Comparison of ENCODE assay signal across 8 cellular contexts in the genomic region with DNA sequence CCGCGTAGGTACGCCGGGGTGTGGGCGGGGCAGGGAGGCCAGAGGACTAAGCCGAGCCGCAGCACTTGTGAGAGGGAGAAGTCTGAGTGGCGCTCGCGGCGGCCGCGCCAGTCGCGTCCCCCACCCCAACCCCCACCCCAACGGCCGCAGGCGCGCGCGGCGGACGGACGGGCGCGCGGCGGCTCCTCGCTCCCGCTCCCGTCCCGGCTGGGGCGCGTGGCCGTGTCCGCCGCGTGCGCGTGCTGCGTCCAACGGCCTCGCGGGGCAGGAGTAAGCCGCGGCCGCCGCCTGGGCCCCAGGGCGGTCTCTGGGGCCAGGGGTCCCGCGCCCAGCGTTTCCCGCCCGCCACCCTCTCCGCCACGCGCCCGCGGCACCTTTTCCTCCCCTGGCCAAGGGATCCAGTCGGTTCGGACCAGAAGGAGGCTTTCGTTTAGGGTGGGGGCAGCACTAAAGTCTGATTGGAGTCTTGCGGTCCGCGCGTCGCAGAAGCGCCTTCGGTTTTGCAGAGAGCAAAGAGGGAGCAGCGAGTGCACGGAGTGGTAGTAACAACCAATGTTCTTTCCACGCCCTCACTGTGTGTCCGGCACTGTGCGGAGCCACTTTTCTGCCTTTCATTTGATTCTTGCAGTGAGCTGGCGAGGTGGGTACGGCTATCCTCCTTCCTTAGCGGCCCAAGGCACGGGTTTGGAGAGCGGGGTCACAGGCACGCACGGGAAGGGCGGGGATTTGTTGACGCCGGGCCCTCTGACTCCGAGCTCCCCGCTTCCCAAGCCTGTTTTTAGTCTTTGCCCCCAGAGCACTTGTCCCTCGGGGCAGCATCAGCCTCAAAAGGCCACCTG. TPM values are rescaled to one million over a fixed set of nuclear protein-coding genes. Genes with fewer than 3 reads are reported as not detected.
DNase-seq lines count a peak whose midpoint lies in the region; ATAC-seq and TF ChIP-seq lines count a peak whose summit lies in the region.

No MANE protein-coding gene starts in this region.

- H3K27me3 ChIP-seq in cardiac muscle cell (no peaks in the 10 kb centered on the region), trophoblast cell (ENCODE audit: insufficient read depth, low read length) (no peaks in the 10 kb centered on the region), vagina (no peaks in the 10 kb centered on the region)

- H2AK5ac ChIP-seq in trophoblast cell (ENCODE audit: low read length) = peak overlapping the region; percentile 61

- peaks cover 40% of the 10 kb centered on the region for H3K4me1 Mint-ChIP-seq in activated naive CD4-positive, alpha-beta T cell treated with anti-CD3 and anti-CD28 coated beads for 36 hours (ENCODE audit: low read depth)

- intact Hi-C loops in activated naive CD4-positive, alpha-beta T cell treated with anti-CD3 and anti-CD28 coated beads for 36 hours (cut with micrococcal nuclease) = loop anchor here (2.0 to 10.0 kb wide), 6 partner anchors 371 to 1317 kb away; partner anchors contain the start of gene TNIP1
- intact Hi-C loops in vagina (cut with DNase I) = no loop called here

- peak overlapping the region; percentile 91 for H3K27ac ChIP-seq in cardiac muscle cell
- H3K27ac ChIP-seq in trophoblast cell (ENCODE audit: low read depth, low read length) = peak overlapping the region; percentile 87
- peak overlapping the region; percentile 95 for H3K27ac ChIP-seq in vagina

- H3K14ac ChIP-seq in trophoblast cell (ENCODE audit: low read length) = peak overlapping the region; percentile 83

- H3K4me3 ChIP-seq in cardiac muscle cell (peak overlapping the region; percentile 77), trophoblast cell (ENCODE audit: low read depth, low read length) (peak overlapping the region; percentile 99), vagina (peak overlapping the region; percentile 83 to 87)

- peak overlapping the region; percentile 23 for H4K12ac ChIP-seq in trophoblast cell (ENCODE audit: low read depth, low read length)

- no peak for TF ChIP-seq POLR2A in vagina (IDR thresholded peaks at IDR 0.05)

- H3K4me1 ChIP-seq in cardiac muscle cell (ENCODE audit: low read depth) (peaks cover 40% of the 10 kb centered on the region), trophoblast cell (ENCODE audit: control insufficient read depth in 1 of 2, insufficient read depth in 2 of 2, low read length in 2 of 2) (peaks cover 9% of the 10 kb centered on the region in 2 experiments), vagina (peaks cover 51% of the 10 kb centered on the region)

- H3K9me3 Mint-ChIP-seq in activated naive CD4-positive, alpha-beta T cell treated with anti-CD3 and anti-CD28 coated beads for 36 hours = no peaks in the 10 kb centered on the region

- peak overlapping the region; percentile 20 for H2AFZ ChIP-seq in trophoblast cell (ENCODE audit: insufficient read depth, low read length, poor library complexity)

- no peaks in the 10 kb centered on the region for H3K27me3 Mint-ChIP-seq in activated naive CD4-positive, alpha-beta T cell treated with anti-CD3 and anti-CD28 coated beads for 36 hours (ENCODE audit: low read depth)

- H3K9me3 ChIP-seq in cardiac muscle cell (ENCODE audit: low read depth) (no peaks in the 10 kb centered on the region), trophoblast cell (ENCODE audit: insufficient read depth, low read depth, low read length) (no peaks in the 10 kb centered on the region), vagina (no peaks in the 10 kb centered on the region)

- H3K4me2 ChIP-seq in trophoblast cell (ENCODE audit: low read length) = peak overlapping the region; percentile 88

- H4K8ac ChIP-seq in trophoblast cell (ENCODE audit: low read depth, low read length) = peak overlapping the region; percentile 74

- peak overlapping the region; percentile 77 for H3K4me3 Mint-ChIP-seq in activated naive CD4-positive, alpha-beta T cell treated with anti-CD3 and anti-CD28 coated beads for 36 hours

- H4K91ac ChIP-seq in trophoblast cell (ENCODE audit: low read depth, low read length) = peak overlapping the region; percentile 84

- peak overlapping the region; percentile 63 for H3K18ac ChIP-seq in trophoblast cell (ENCODE audit: low read length)

- WGBS in trophoblast cell (ENCODE audit: extremely low coverage, insufficient coverage, insufficient read length) = no CpG with 5 or more reads among the region's 87 CpGs

- H3K36me3 ChIP-seq in cardiac muscle cell (peaks cover 3% of the 10 kb centered on the region), trophoblast cell (ENCODE audit: control insufficient read depth in 1 of 2, insufficient read depth in 2 of 2, low read length in 2 of 2) (no peaks in the 10 kb centered on the region), vagina (no peaks in the 10 kb centered on the region)

- peak overlapping the region; percentile 16 for H2BK120ac ChIP-seq in trophoblast cell (ENCODE audit: insufficient read depth, low read length, poor library complexity)

- peaks cover 17% of the 10 kb centered on the region for H3K79me1 ChIP-seq in trophoblast cell (ENCODE audit: low read length)

- CTCF ChIA-PET in activated naive CD4-positive, alpha-beta T cell treated with anti-CD3 and anti-CD28 coated beads for 36 hours (lab: Charles Lee) = interaction anchor here (1.5 kb wide), 2 partner anchors 22 to 113 kb away, joined by 5 to 6 read pairs; no protein-coding TSS in a partner anchor

- H3K36me3 Mint-ChIP-seq in activated naive CD4-positive, alpha-beta T cell treated with anti-CD3 and anti-CD28 coated beads for 36 hours (ENCODE audit: low read depth) = peaks cover 27% of the 10 kb centered on the region

- peak overlapping the region; percentile 90 for H3K9ac ChIP-seq in trophoblast cell (ENCODE audit: low read length)

- peak overlapping the region; percentile 70 for H3K27ac Mint-ChIP-seq in activated naive CD4-positive, alpha-beta T cell treated with anti-CD3 and anti-CD28 coated beads for 36 hours

- H3K79me2 ChIP-seq in trophoblast cell (ENCODE audit: control insufficient read depth, insufficient read depth, low read length, poor library complexity) = peaks cover 23% of the 10 kb centered on the region

- DNase-seq in AG20443 (ENCODE audit: low spot score) (peak; percentile 41), GM19238 (ENCODE audit: insufficient read length, low spot score) (peak; percentile 21), NOMO-1 treated with DMSO at 0.1 percent for 48 hours (lab: John Stamatoyannopoulos, UW; ENCODE audit: unreplicated experiment) (peak; percentile 20), cardiac muscle cell (ENCODE audit: low read depth in 1 of 2, low spot score in 1 of 2) (peak; percentile 38 to 59), trophoblast cell (peak; percentile 11 to 57), vagina (ENCODE audit: extremely low spot score in 2 of 2) (no peak)
- DNase-seq in activated naive CD4-positive, alpha-beta T cell treated with anti-CD3 and anti-CD28 coated beads for 36 hours = peak; percentile 46

- TF ChIP-seq CTCF in cardiac muscle cell (IDR thresholded peaks at IDR 0.05; ENCODE audit: low read depth, low read length) (no peak), vagina (IDR thresholded peaks at IDR 0.05) (no peak)

- no peak overlapping the region for H3K23ac ChIP-seq in trophoblast cell (ENCODE audit: low read length)

- H2BK5ac ChIP-seq in trophoblast cell (ENCODE audit: low read depth, low read length, poor library complexity) = peak overlapping the region; percentile 60

- peak overlapping the region; percentile 96 for H3K4ac ChIP-seq in trophoblast cell (ENCODE audit: low read depth, low read length)

- H2BK12ac ChIP-seq in trophoblast cell (ENCODE audit: low read length) = no peak overlapping the region

- ATAC-seq in HG03469 (IDR thresholded peaks at IDR 0.05; ENCODE audit: unreplicated experiment) = no peak

RNA-seq across cellular contexts. Expression of gene G3BP1, which starts 0.5 kb away (rescaled TPM):
- total RNA-seq in activated naive CD4-positive, alpha-beta T cell treated with anti-CD3 and anti-CD28 coated beads for 36 hours = 100 to 1,000 TPM; 220 to 241 TPM
- total RNA-seq in cardiac muscle cell (66.9 and 97.0 TPM in 2 replicates), vagina (97.0 TPM)
- 105 and 140 TPM in 2 replicates for polyA plus RNA-seq in cardiac muscle cell
- 86.3 and 87.7 TPM in 2 replicates for polyA plus RNA-seq in trophoblast cell (2013)

RNA-seq across cellular contexts. Expression of gene ATOX1, which starts 13.8 kb away (rescaled TPM):
- total RNA-seq in activated naive CD4-positive, alpha-beta T cell treated with anti-CD3 and anti-CD28 coated beads for 36 hours = 10 to 100 TPM; 87.7 to 92.6 TPM
- total RNA-seq in cardiac muscle cell (68.2 and 168 TPM in 2 replicates), vagina (120 TPM)
- 186 and 190 TPM in 2 replicates for polyA plus RNA-seq in cardiac muscle cell
- 225 and 237 TPM in 2 replicates for polyA plus RNA-seq in trophoblast cell (2013)

Comparison
In these comparisons a context has a peak if more than half of its experiments do, and no peak if none do; other contexts are left out.
1. DNase-seq: peak in AG20443 (single experiment), GM19238 (single experiment), NOMO-1 treated with DMSO at 0.1 percent for 48 hours (single experiment), activated naive CD4-positive, alpha-beta T cell treated with anti-CD3 and anti-CD28 coated beads for 36 hours (single experiment), cardiac muscle cell (2 of 2) and trophoblast cell (2 of 2); none in vagina (0 of 2).
2. Peak in every context shown above with its lines, with median percentiles within 50 percentile points of each other: H3K27ac ChIP-seq and H3K4me3 ChIP-seq.